ENCODE assay signal across 13 cellular contexts in genomic region chr9:19021612-19022011, GRCh38. TPM values are rescaled to one million over a fixed set of nuclear protein-coding genes. Genes with fewer than 3 reads are reported as not detected.
DNase-seq lines count a peak whose midpoint lies in the region; ATAC-seq, FAIRE-seq and TF ChIP-seq lines count a peak whose summit lies in the region.
"Not testable (repeated sequence)": the region's sequence is repeated elsewhere in the genome, so short reads cannot be mapped to it uniquely, and the experiment has no call there.
"Had no signal": no experiment of that assay in that cellular context is flagged by ENCODE, and none has a peak within 500 bp of the region (broad histone marks: within the 10 kb centered on the region; RNA-seq: fewer than 3 reads in every experiment).

No MANE protein-coding gene starts in this region.

- H3K27ac ChIP-seq in HepG2 (ENCODE audit: extremely low read length, insufficient read depth, low read length); testis: not testable (repeated sequence)

- H3K27ac Mint-ChIP-seq in activated CD4-positive, alpha-beta T cell treated with anti-CD3 and anti-CD28 coated beads for 36 hours = not testable (repeated sequence)

- not testable (repeated sequence) for H3K36me3 Mint-ChIP-seq in activated CD4-positive, alpha-beta T cell treated with anti-CD3 and anti-CD28 coated beads for 36 hours (ENCODE audit: low read depth)

- H3K9me3 ChIP-seq in HepG2 (ENCODE audit: low read length); testis: not testable (repeated sequence)

- not testable (repeated sequence) for H3K9me3 Mint-ChIP-seq in activated CD4-positive, alpha-beta T cell treated with anti-CD3 and anti-CD28 coated beads for 36 hours (ENCODE audit: low read depth)

- CTCF ChIA-PET in activated CD4-positive, alpha-beta T cell treated with anti-CD3 and anti-CD28 coated beads for 36 hours (lab: Charles Lee) = interaction anchor here (0.9 to 1.8 kb wide), 2 partner anchors 12 to 153 kb away, joined by 4 to 5 read pairs; no protein-coding TSS in a partner anchor
- CTCF ChIA-PET in HepG2 (lab: Yijun Ruan, JAX; ENCODE audit: low intra/inter-chr PET ratio, low total read pairs) = not testable (repeated sequence)

- TF ChIP-seq POLR2A in HepG2 (IDR thresholded peaks at IDR 0.05; ENCODE audit: insufficient read depth in 1 of 2, low read depth in 2 of 2, low read length in 2 of 2); testis (IDR thresholded peaks at IDR 0.05): not testable (repeated sequence)

- FAIRE-seq in HepG2 (lab: Jason Lieb, UNC) = not testable (repeated sequence)

- H3K27me3 ChIP-seq in HepG2 (ENCODE audit: control insufficient read depth in 1 of 2, insufficient read depth in 2 of 2, low read length in 2 of 2); testis: not testable (repeated sequence)

- POLR2A ChIA-PET in activated CD4-positive, alpha-beta T cell treated with anti-CD3 and anti-CD28 coated beads for 36 hours (lab: Charles Lee) = interaction anchor here (1.0 kb wide), 1 partner anchor 11 kb away, joined by 5 read pairs; no protein-coding TSS in a partner anchor
- POLR2A ChIA-PET in HepG2 (lab: Yijun Ruan, JAX) = not testable (repeated sequence)

- H2AFZ ChIP-seq in HepG2 (ENCODE audit: low read length) = not testable (repeated sequence)

- not testable (repeated sequence) for H3K79me2 ChIP-seq in HepG2 (ENCODE audit: insufficient read depth, low read length)

- TF ChIP-seq RAD21 in HepG2 (CRISPR knock-in tag; IDR thresholded peaks at IDR 0.05) = not testable (repeated sequence)

- TF ChIP-seq EP300 in HepG2 (IDR thresholded peaks at IDR 0.05; ENCODE audit: low read depth in 2 of 2, low read length in 2 of 2); HepG2 (CRISPR knock-in tag; IDR thresholded peaks at IDR 0.05; ENCODE audit: borderline replicate concordance): not testable (repeated sequence)

- peak; percentile 7 for DNase-seq in NAMALWA (ENCODE audit: low spot score)
- DNase-seq in activated CD4-positive, alpha-beta T cell treated with anti-CD3 and anti-CD28 coated beads for 36 hours; HepG2 (ENCODE audit: low spot score): not testable (repeated sequence)
- peak; percentile 25 for DNase-seq in testis

- not testable (repeated sequence) for H3K4me3 Mint-ChIP-seq in activated CD4-positive, alpha-beta T cell treated with anti-CD3 and anti-CD28 coated beads for 36 hours

- not testable (repeated sequence) for H3K36me3 ChIP-seq in HepG2 (replicated peaks in 1 of 2; ENCODE audit: control insufficient read depth in 1 of 2, insufficient read depth in 2 of 2, low read length in 2 of 2); testis (ENCODE audit: low read depth, missing control alignments)

- not testable (repeated sequence) for H3K9ac ChIP-seq in HepG2 (ENCODE audit: insufficient read depth, low read depth, low read length)

- 25% methylated on average over 1 of the region's 2 CpGs for WGBS in HepG2 (ENCODE audit: low lambda C conversion rate)
- WGBS in testis, 2 donors = 78 to 85% methylated on average over 2 of the region's 2 CpGs

- peak; percentile 21 for ATAC-seq in GM19035 (IDR thresholded peaks at IDR 0.05; ENCODE audit: unreplicated experiment)
- peak; percentile 5 for ATAC-seq in GM21786 (IDR thresholded peaks at IDR 0.05; ENCODE audit: unreplicated experiment)
- ATAC-seq in HG03378 (IDR thresholded peaks at IDR 0.05; ENCODE audit: unreplicated experiment) = peak; percentile 9
- ATAC-seq in activated CD4-positive, alpha-beta T cell treated with anti-CD3 and anti-CD28 coated beads for 36 hours = peak; percentile 16
- not testable (repeated sequence) for ATAC-seq in HepG2

- H3K27me3 Mint-ChIP-seq in activated CD4-positive, alpha-beta T cell treated with anti-CD3 and anti-CD28 coated beads for 36 hours = peaks cover 11% of the 10 kb centered on the region

- not testable (repeated sequence) for TF ChIP-seq CTCF in HepG2 (CRISPR knock-in tag; IDR thresholded peaks at IDR 0.05); testis (IDR thresholded peaks at IDR 0.05)

- not testable (repeated sequence) for H4K20me1 ChIP-seq in HepG2 (ENCODE audit: insufficient read depth, low read length)

- H3K4me3 ChIP-seq in HepG2 (replicated peaks in 1 of 3; ENCODE audit: insufficient read depth in 1 of 3, low read depth in 2 of 3, low read length in 3 of 3); testis: not testable (repeated sequence)

- H3K4me1 ChIP-seq in HepG2 (ENCODE audit: insufficient read depth, low read length); testis: not testable (repeated sequence)

- in situ Hi-C loops in HepG2 (cut with HindIII; ENCODE audit: extremely low pct_ligation_motif_present, low pct_unique_long_range_greater_than_20kb) = not testable (repeated sequence)

- BruUV-seq in HepG2 (replicated peaks; lab: Mats Ljungman, UMichigan) = not testable (repeated sequence)

- not testable (repeated sequence) for H3K4me1 Mint-ChIP-seq in activated CD4-positive, alpha-beta T cell treated with anti-CD3 and anti-CD28 coated beads for 36 hours

- not testable (repeated sequence) for H3K4me2 ChIP-seq in HepG2 (ENCODE audit: low read depth, low read length)

- intact Hi-C loops in activated CD4-positive, alpha-beta T cell treated with anti-CD3 and anti-CD28 coated beads for 36 hours (cut with DNase I, micrococcal nuclease) = loop anchor here in 1 of 2 experiments (10.0 kb wide), 2 partner anchors 227 to 347 kb away; no protein-coding TSS in a partner anchor
- intact Hi-C loops in HepG2 (cut with micrococcal nuclease; ENCODE audit: unreplicated experiment) = loop anchor here (10.0 kb wide), 1 partner anchor 227 kb away; no protein-coding TSS in a partner anchor
- intact Hi-C loops in testis (cut with DNase I; ENCODE audit: low total_unique reads) = not testable (repeated sequence)

TF ChIP-seq in HepG2, 621 proteins besides CTCF, POLR2A, EP300 and RAD21 (continues in another document):
- TF ChIP-seq NFYB (CRISPR knock-in tag; IDR thresholded peaks at IDR 0.05) (0 out of 2 replicates have a peak, but pooled peaks have one; percentile 15), MAFK (conservative IDR thresholded peaks at IDR 0.05 in 1 of 2, IDR thresholded peaks at IDR 0.05 in 1 of 2; ENCODE audit: low read length in 2 of 2) (peak in 1 of 2 experiments; percentile 83; a peak in 3 of 4 replicates)

RNA-seq across cellular contexts. Expression of gene SAXO1, which starts 11.4 kb away (rescaled TPM):
- total RNA-seq in activated CD4-positive, alpha-beta T cell treated with anti-CD3 and anti-CD28 coated beads for 36 hours = under 1 TPM in 1 of 2 experiments, not detected in 1; 0.11 TPM
- total RNA-seq in HepG2 (2016; rRNA removed; fragmentation: Illumina TruSeq; extraction: Trizol) (not detected in 2 replicates), testis (10 to 100 TPM; 25.8 to 44.0 TPM)
- total RNA-seq in HepG2 (2016; cell fraction: cytosol; rRNA removed; fragmentation: Illumina TruSeq; extraction: Trizol; ENCODE audit: low read depth) = not detected in 2 replicates
- not detected in 2 replicates for total RNA-seq in HepG2 (2016; cell fraction: insoluble cytoplasmic fraction; rRNA removed; fragmentation: Illumina TruSeq; extraction: Trizol)
- 0.03 TPM in 1 of 2 replicates, not detected in the other for total RNA-seq in HepG2 (2016; cell fraction: membrane; rRNA removed; fragmentation: Illumina TruSeq; extraction: Trizol)
- not detected in 2 replicates for total RNA-seq in HepG2 (2016; cell fraction: nucleus; rRNA removed; fragmentation: Illumina TruSeq; extraction: Trizol)
- polyA plus RNA-seq in HepG2 (2011; rRNA removed) (not detected in 2 replicates), testis (ENCODE audit: insufficient read depth, low read depth, low replicate concordance) (103 TPM)
- 0.04 TPM in 1 of 2 replicates, not detected in the other for polyA plus RNA-seq in HepG2 (2011; cell fraction: cytosol; rRNA removed)
- 0.07 and 0.29 TPM in 2 replicates for polyA plus RNA-seq in HepG2 (2011; cell fraction: nucleus; rRNA removed)
- polyA plus RNA-seq in HepG2 (2012) = not detected in 2 replicates
- not detected in 2 replicates for polyA plus RNA-seq in HepG2 (2016; cell fraction: cytosol; fragmentation: Illumina TruSeq; extraction: Trizol; ENCODE audit: low read depth)
- polyA plus RNA-seq in HepG2 (2016; cell fraction: insoluble cytoplasmic fraction; fragmentation: Illumina TruSeq; extraction: Trizol; ENCODE audit: low read depth) = not detected in 2 replicates
- not detected in 2 replicates for polyA plus RNA-seq in HepG2 (2016; cell fraction: membrane; fragmentation: Illumina TruSeq; extraction: Trizol; ENCODE audit: low read depth)
- polyA plus RNA-seq in HepG2 (2016; cell fraction: nucleus; fragmentation: Illumina TruSeq; extraction: Trizol; ENCODE audit: insufficient read depth, low read depth) = not detected in 2 replicates
- polyA minus RNA-seq in HepG2 (2011; rRNA and poly(A)+ RNA removed; ENCODE audit: low replicate concordance) = 0.02 TPM in 1 of 2 replicates, not detected in the other
- polyA minus RNA-seq in HepG2 (2011; cell fraction: cytosol; rRNA and poly(A)+ RNA removed) = not detected in 2 replicates
- 0.13 and 0.37 TPM in 2 replicates for polyA minus RNA-seq in HepG2 (2011; cell fraction: nucleus; rRNA and poly(A)+ RNA removed)
- total RNA-seq: A673, Calu3, Daoy, G401, GM23248 had no signal
- polyA plus RNA-seq: BJ had no signal

RNA-seq across cellular contexts. Expression of gene RRAGA, which starts 27.6 kb away (rescaled TPM):
- total RNA-seq in activated CD4-positive, alpha-beta T cell treated with anti-CD3 and anti-CD28 coated beads for 36 hours = 10 to 100 TPM; 42.4 to 53.4 TPM
- total RNA-seq in HepG2 (2016; rRNA removed; fragmentation: Illumina TruSeq; extraction: Trizol) = 37.5 and 56.9 TPM in 2 replicates
- total RNA-seq in HepG2 (2016; cell fraction: cytosol; rRNA removed; fragmentation: Illumina TruSeq; extraction: Trizol; ENCODE audit: low read depth) = 6.6 and 6.8 TPM in 2 replicates
- 38.7 and 57.2 TPM in 2 replicates for total RNA-seq in HepG2 (2016; cell fraction: insoluble cytoplasmic fraction; rRNA removed; fragmentation: Illumina TruSeq; extraction: Trizol)
- 18.8 and 19.2 TPM in 2 replicates for total RNA-seq in HepG2 (2016; cell fraction: membrane; rRNA removed; fragmentation: Illumina TruSeq; extraction: Trizol)
- 22.5 and 23.0 TPM in 2 replicates for total RNA-seq in HepG2 (2016; cell fraction: nucleus; rRNA removed; fragmentation: Illumina TruSeq; extraction: Trizol)
- polyA plus RNA-seq in HepG2 (2011; rRNA removed) = 81.5 and 118 TPM in 2 replicates
- 92.8 and 95.4 TPM in 2 replicates for polyA plus RNA-seq in HepG2 (2011; cell fraction: cytosol; rRNA removed)
- 23.1 and 24.7 TPM in 2 replicates for polyA plus RNA-seq in HepG2 (2011; cell fraction: nucleus; rRNA removed)
- 56.3 and 67.6 TPM in 2 replicates for polyA plus RNA-seq in HepG2 (2012)
- polyA plus RNA-seq in HepG2 (2016; cell fraction: cytosol; fragmentation: Illumina TruSeq; extraction: Trizol; ENCODE audit: low read depth) = 7.6 and 7.7 TPM in 2 replicates
- polyA plus RNA-seq in HepG2 (2016; cell fraction: insoluble cytoplasmic fraction; fragmentation: Illumina TruSeq; extraction: Trizol; ENCODE audit: low read depth) = 108 TPM in 2 replicates
- 15.3 and 17.5 TPM in 2 replicates for polyA plus RNA-seq in HepG2 (2016; cell fraction: membrane; fragmentation: Illumina TruSeq; extraction: Trizol; ENCODE audit: low read depth)
- polyA plus RNA-seq in HepG2 (2016; cell fraction: nucleus; fragmentation: Illumina TruSeq; extraction: Trizol; ENCODE audit: insufficient read depth, low read depth) = 47.7 and 50.3 TPM in 2 replicates
- 51.0 and 104 TPM in 2 replicates for polyA minus RNA-seq in HepG2 (2011; rRNA and poly(A)+ RNA removed; ENCODE audit: low replicate concordance)
- 52.6 and 58.3 TPM in 2 replicates for polyA minus RNA-seq in HepG2 (2011; cell fraction: cytosol; rRNA and poly(A)+ RNA removed)
- 32.3 and 32.6 TPM in 2 replicates for polyA minus RNA-seq in HepG2 (2011; cell fraction: nucleus; rRNA and poly(A)+ RNA removed)
- 10 to 100 TPM; 50.6 to 51.3 TPM for total RNA-seq in testis
- 104 TPM for polyA plus RNA-seq in testis (ENCODE audit: insufficient read depth, low read depth, low replicate concordance)

Comparison
In these comparisons a context has a peak if more than half of its experiments do, and no peak if none do; other contexts are left out.
1. RNA of gene SAXO1, which starts 11.4 kb away (total RNA-seq): 25.8 to 44.0 TPM in testis; 0.11 TPM in activated CD4-positive, alpha-beta T cell treated with anti-CD3 and anti-CD28 coated beads for 36 hours and 0.03 TPM in HepG2; every median in the first group is over 10 times any median in the second.